23 cellular contexts compared by ENCODE assay signal in genomic region chrX:118156254-118156952, GRCh38. TPM values are rescaled to one million over a fixed set of nuclear protein-coding genes. Genes with fewer than 3 reads are reported as not detected.
"Had no signal": no experiment of that assay in that cellular context is flagged by ENCODE, and none has a peak within 500 bp of the region (broad histone marks: within the 10 kb centered on the region; RNA-seq: fewer than 3 reads in every experiment).

No MANE protein-coding gene starts in this region.

- FAIRE-seq: endothelial cell of umbilical vein had no signal

- H3K4me1 Mint-ChIP-seq: activated B cell treated with CpG ODN at 0.5 μM for 24 hours; activated naive CD4-positive, alpha-beta T cell treated with anti-CD3 and anti-CD28 coated beads, Interleukin-2, amount 50 U/mL, for 24 hours; neural progenitor cell; stimulated activated naive CD8-positive, alpha-beta T cell treated with anti-CD3 and anti-CD28 coated beads, Interleukin-15, amount 100 ng/mL, for 72 hours had no signal

- H3K4me3 ChIP-seq: lower lobe of right lung, neural progenitor cell, tibial nerve, uterus had no signal

- H3K36me3 Mint-ChIP-seq: activated naive CD4-positive, alpha-beta T cell treated with anti-CD3 and anti-CD28 coated beads, Interleukin-2, amount 50 U/mL, for 24 hours; naive thymus-derived CD4-positive, alpha-beta T cell; neural progenitor cell had no signal

- H3K36me3 ChIP-seq: brain microvascular endothelial cell, lower lobe of right lung, neural progenitor cell, tibial nerve, uterus had no signal

- H3K27me3 Mint-ChIP-seq: activated B cell treated with CpG ODN at 0.5 μM for 24 hours; activated naive CD4-positive, alpha-beta T cell treated with anti-CD3 and anti-CD28 coated beads, Interleukin-2, amount 50 U/mL, for 24 hours; effector memory CD8-positive, alpha-beta T cell; stimulated activated naive CD8-positive, alpha-beta T cell treated with anti-CD3 and anti-CD28 coated beads, Interleukin-15, amount 100 ng/mL, for 72 hours had no signal

- ATAC-seq: effector memory CD8-positive, alpha-beta T cell; esophagus mucosa; left cardiac atrium; lower lobe of right lung; naive thymus-derived CD4-positive, alpha-beta T cell; stimulated activated naive CD8-positive, alpha-beta T cell treated with anti-CD3 and anti-CD28 coated beads, Interleukin-15, amount 100 ng/mL, for 72 hours had no signal

- H3K9me3 Mint-ChIP-seq: activated B cell treated with CpG ODN at 0.5 μM for 24 hours; activated naive CD4-positive, alpha-beta T cell treated with anti-CD3 and anti-CD28 coated beads, Interleukin-2, amount 50 U/mL, for 24 hours; effector memory CD8-positive, alpha-beta T cell; naive thymus-derived CD4-positive, alpha-beta T cell; neural progenitor cell; stimulated activated naive CD8-positive, alpha-beta T cell treated with anti-CD3 and anti-CD28 coated beads, Interleukin-15, amount 100 ng/mL, for 72 hours had no signal

- H3K4me3 Mint-ChIP-seq: activated B cell treated with CpG ODN at 0.5 μM for 24 hours; activated naive CD4-positive, alpha-beta T cell treated with anti-CD3 and anti-CD28 coated beads, Interleukin-2, amount 50 U/mL, for 24 hours; effector memory CD8-positive, alpha-beta T cell; naive thymus-derived CD4-positive, alpha-beta T cell; neural progenitor cell; stimulated activated naive CD8-positive, alpha-beta T cell treated with anti-CD3 and anti-CD28 coated beads, Interleukin-15, amount 100 ng/mL, for 72 hours had no signal

- H3K27ac ChIP-seq: brain microvascular endothelial cell, lower lobe of right lung, neural progenitor cell, tibial nerve, uterus had no signal

- H3K4me1 ChIP-seq: lower lobe of right lung, neural progenitor cell, tibial nerve, uterus had no signal

- H3K27ac Mint-ChIP-seq: activated B cell treated with CpG ODN at 0.5 μM for 24 hours; activated naive CD4-positive, alpha-beta T cell treated with anti-CD3 and anti-CD28 coated beads, Interleukin-2, amount 50 U/mL, for 24 hours; effector memory CD8-positive, alpha-beta T cell; naive thymus-derived CD4-positive, alpha-beta T cell; neural progenitor cell; stimulated activated naive CD8-positive, alpha-beta T cell treated with anti-CD3 and anti-CD28 coated beads, Interleukin-15, amount 100 ng/mL, for 72 hours had no signal

- DNase-seq: activated B cell treated with CpG ODN at 0.5 μM for 24 hours; activated CD4-positive, alpha-beta T cell treated with anti-CD3 and anti-CD28 coated beads for 4 hours; activated CD4-positive, alpha-beta T cell treated with anti-CD3 and anti-CD28 coated beads, Interleukin-2, amount 50 U/mL, for 48 hours; activated effector memory CD4-positive, alpha-beta T cell treated with anti-CD3 and anti-CD28 coated beads, Interleukin-2, amount 50 U/mL, for 16 hours; aorta; brain microvascular endothelial cell; central memory CD4-positive, alpha-beta T cell; effector memory CD8-positive, alpha-beta T cell; foreskin melanocyte; hypothalamus; left cardiac atrium; lower lobe of right lung; naive thymus-derived CD4-positive, alpha-beta T cell; stimulated activated CD4-positive, alpha-beta T cell treated with anti-CD3 and anti-CD28 coated beads, Interleukin-12 subunit alpha, Interleukin-12 subunit beta, amount 100 ng/mL, for 4 hours; stimulated activated CD4-positive, alpha-beta T cell treated with anti-CD3 and anti-CD28 coated beads, Interleukin-4, amount 100 ng/mL, for 4 hours; stimulated activated naive CD8-positive, alpha-beta T cell treated with anti-CD3 and anti-CD28 coated beads, Interleukin-15, amount 100 ng/mL, for 72 hours; T-helper 9 cell; uterus had no signal

- H3K9me3 ChIP-seq: lower lobe of right lung, tibial nerve, uterus had no signal

- H3K27me3 ChIP-seq: brain microvascular endothelial cell, neural progenitor cell, tibial nerve, uterus had no signal

RNA-seq across cellular contexts. Expression of gene KLHL13, which starts 39.8 kb away (rescaled TPM):
- total RNA-seq: activated B cell treated with CpG ODN at 0.5 μM for 24 hours had no signal
